ENCODE assay signal across 8 cellular contexts in genomic region chr6:37516076-37516919, GRCh38. TPM values are rescaled to one million over a fixed set of nuclear protein-coding genes. Genes with fewer than 3 reads are reported as not detected.
DNase-seq lines count a peak whose midpoint lies in the region; ATAC-seq and TF ChIP-seq lines count a peak whose summit lies in the region.

No MANE protein-coding gene starts in this region.

- no peaks in the 10 kb centered on the region for H3K9me3 ChIP-seq in Caco-2

- peak overlapping the region; percentile 78 for H3K4me3 Mint-ChIP-seq in activated CD4-positive, alpha-beta memory T cell treated with anti-CD3 and anti-CD28 coated beads, Interleukin-2, amount 10 ng/mL, durations not matched to agents 7 days and 5 days
- peak overlapping the region; percentile 90 to 98 for H3K4me3 Mint-ChIP-seq in effector memory CD8-positive, alpha-beta T cell
- no peak overlapping the region for H3K4me3 Mint-ChIP-seq in type B pancreatic cell
- no peak overlapping the region for H3K4me3 Mint-ChIP-seq in Caco-2 (ENCODE audit: unreplicated experiment)

- POLR2A ChIA-PET in GM10248 (lab: Yijun Ruan, JAX) (interaction anchor here (0.7 kb wide), 1 partner anchor 10 kb away, joined by 3 read pairs; no protein-coding TSS in a partner anchor), Caco-2 (lab: Charles Lee) (no interaction called here)
- POLR2A ChIA-PET in activated CD4-positive, alpha-beta memory T cell treated with anti-CD3 and anti-CD28 coated beads, Interleukin-2, amount 10 ng/mL, durations not matched to agents 7 days and 5 days (lab: Charles Lee): interaction anchor here (0.5 to 6.6 kb wide), 22 partner anchors 11 to 530 kb away, joined by 3 to 225 read pairs (median 4); partner anchors contain the start of genes CCDC167, CMTR1, MTCH1 and RNF8

- intact Hi-C loops in Caco-2 (cut with micrococcal nuclease; ENCODE audit: unreplicated experiment): no loop called here

- H3K4me3 ChIP-seq in Caco-2 (ENCODE audit: low read depth, low read length): no peak overlapping the region

- no peaks in the 10 kb centered on the region for H3K27me3 Mint-ChIP-seq in activated CD4-positive, alpha-beta memory T cell treated with anti-CD3 and anti-CD28 coated beads, Interleukin-2, amount 10 ng/mL, durations not matched to agents 7 days and 5 days
- H3K27me3 Mint-ChIP-seq in effector memory CD8-positive, alpha-beta T cell: no peaks in the 10 kb centered on the region
- peaks cover 53% of the 10 kb centered on the region for H3K27me3 Mint-ChIP-seq in type B pancreatic cell
- no peaks in the 10 kb centered on the region for H3K27me3 Mint-ChIP-seq in Caco-2 (ENCODE audit: insufficient read depth, unreplicated experiment)

- peak; percentile 84 for DNase-seq in GM10248 (ENCODE audit: extremely low spot score)
- peak; percentile 57 to 88 for DNase-seq in NCI-H446 (lab: John Stamatoyannopoulos, UW)
- DNase-seq in activated CD4-positive, alpha-beta memory T cell treated with anti-CD3 and anti-CD28 coated beads, Interleukin-2, amount 10 ng/mL, durations not matched to agents 7 days and 5 days: peak; percentile 89
- peak; percentile 89 to 92 (median 89) for DNase-seq in effector memory CD8-positive, alpha-beta T cell
- DNase-seq in retina: peak; percentile 80
- no peak for DNase-seq in type B pancreatic cell (ENCODE audit: extremely low spot score, unreplicated experiment)
- no peak for DNase-seq in Caco-2

- peaks cover 69% of the 10 kb centered on the region for H3K4me1 Mint-ChIP-seq in activated CD4-positive, alpha-beta memory T cell treated with anti-CD3 and anti-CD28 coated beads, Interleukin-2, amount 10 ng/mL, durations not matched to agents 7 days and 5 days
- H3K4me1 Mint-ChIP-seq in effector memory CD8-positive, alpha-beta T cell (ENCODE audit: low read depth in 2 of 2): peaks cover 75 to 80% of the 10 kb centered on the region in 2 donors
- H3K4me1 Mint-ChIP-seq in type B pancreatic cell (ENCODE audit: unreplicated experiment): peaks cover 41% of the 10 kb centered on the region
- peaks cover 37% of the 10 kb centered on the region for H3K4me1 Mint-ChIP-seq in Caco-2 (ENCODE audit: low read depth, unreplicated experiment)

- no peaks in the 10 kb centered on the region for H3K36me3 ChIP-seq in Caco-2 (ENCODE audit: control insufficient read depth, insufficient read depth, low read length)

- H3K9me3 Mint-ChIP-seq in activated CD4-positive, alpha-beta memory T cell treated with anti-CD3 and anti-CD28 coated beads, Interleukin-2, amount 10 ng/mL, durations not matched to agents 7 days and 5 days: no peaks in the 10 kb centered on the region
- H3K9me3 Mint-ChIP-seq in effector memory CD8-positive, alpha-beta T cell: no peaks in the 10 kb centered on the region
- H3K9me3 Mint-ChIP-seq in type B pancreatic cell (no peaks in the 10 kb centered on the region), Caco-2 (ENCODE audit: unreplicated experiment) (no peaks in the 10 kb centered on the region)

- peaks cover 41% of the 10 kb centered on the region for H3K4me1 ChIP-seq in Caco-2

- peak; percentile 58 for ATAC-seq in HG02763 (IDR thresholded peaks at IDR 0.05; ENCODE audit: unreplicated experiment)
- ATAC-seq in effector memory CD8-positive, alpha-beta T cell (replicated peaks): peak; percentile 78

- CTCF ChIA-PET in GM10248 (lab: Yijun Ruan, JAX) (interaction anchor here (1.1 to 5.8 kb wide), 6 partner anchors 10 to 49 kb away, joined by 3 to 33 read pairs (median 6); no protein-coding TSS in a partner anchor), Caco-2 (lab: Charles Lee) (interaction anchor here (1.1 kb wide), 1 partner anchor 49 kb away, joined by 4 read pairs; no protein-coding TSS in a partner anchor)
- CTCF ChIA-PET in activated CD4-positive, alpha-beta memory T cell treated with anti-CD3 and anti-CD28 coated beads, Interleukin-2, amount 10 ng/mL, durations not matched to agents 7 days and 5 days (lab: Charles Lee): interaction anchor here (0.6 to 3.9 kb wide), 15 partner anchors 11 to 607 kb away, joined by 3 to 33 read pairs (median 4); partner anchors contain the start of gene CCDC167

- TF ChIP-seq CTCF in GM10248 (IDR thresholded peaks at IDR 0.05; ENCODE audit: control extremely low read depth, extremely low read depth, low read depth, missing control alignments): no peak
- no peak for TF ChIP-seq CTCF in type B pancreatic cell (conservative IDR thresholded peaks at IDR 0.05)
- TF ChIP-seq CTCF in Caco-2 (IDR thresholded peaks at IDR 0.05; ENCODE audit: insufficient read depth in 1 of 2, low read depth in 1 of 2, low read length in 1 of 2, severe bottlenecking in 1 of 2, unreplicated experiment in 1 of 2): no peak

- peak overlapping the region; percentile 99 for H3K27ac Mint-ChIP-seq in activated CD4-positive, alpha-beta memory T cell treated with anti-CD3 and anti-CD28 coated beads, Interleukin-2, amount 10 ng/mL, durations not matched to agents 7 days and 5 days
- H3K27ac Mint-ChIP-seq in effector memory CD8-positive, alpha-beta T cell: peak overlapping the region; percentile 100
- H3K27ac Mint-ChIP-seq in type B pancreatic cell (no peak overlapping the region), Caco-2 (ENCODE audit: unreplicated experiment) (no peak overlapping the region)

- no TSS peak for BruUV-seq in Caco-2 (replicated peaks; lab: Mats Ljungman, UMichigan)

- no peaks in the 10 kb centered on the region for H3K27me3 ChIP-seq in Caco-2 (replicated peaks; ENCODE audit: control insufficient read depth, insufficient read depth, low read length)

- H3K36me3 Mint-ChIP-seq in activated CD4-positive, alpha-beta memory T cell treated with anti-CD3 and anti-CD28 coated beads, Interleukin-2, amount 10 ng/mL, durations not matched to agents 7 days and 5 days (ENCODE audit: low read depth): peaks cover 2% of the 10 kb centered on the region
- peaks cover 61% of the 10 kb centered on the region for H3K36me3 Mint-ChIP-seq in effector memory CD8-positive, alpha-beta T cell (ENCODE audit: insufficient read depth)
- H3K36me3 Mint-ChIP-seq in type B pancreatic cell (no peaks in the 10 kb centered on the region), Caco-2 (ENCODE audit: insufficient read depth, unreplicated experiment) (no peaks in the 10 kb centered on the region)

RNA-seq across cellular contexts. Expression of gene CCDC167, which starts 16.6 kb away (rescaled TPM):
- total RNA-seq in activated CD4-positive, alpha-beta memory T cell treated with anti-CD3 and anti-CD28 coated beads, Interleukin-2, amount 10 ng/mL, durations not matched to agents 7 days and 5 days: 10 to 100 TPM; 52.2 to 55.0 TPM
- total RNA-seq in type B pancreatic cell (ENCODE audit: low replicate concordance): 28.1 and 38.3 TPM in 2 replicates
- total RNA-seq in Caco-2 (2022): 30.6 and 32.3 TPM in 2 replicates

Comparison
In these comparisons a context has a peak if more than half of its experiments do, and no peak if none do; other contexts are left out.
1. DNase-seq: peak in GM10248 (single experiment), NCI-H446 (2 of 2), activated CD4-positive, alpha-beta memory T cell treated with anti-CD3 and anti-CD28 coated beads, Interleukin-2, amount 10 ng/mL, durations not matched to agents 7 days and 5 days (single experiment), effector memory CD8-positive, alpha-beta T cell (3 of 3) and retina (single experiment); none in type B pancreatic cell (single experiment) and Caco-2 (0 of 2).
2. H3K27ac Mint-ChIP-seq: peak in activated CD4-positive, alpha-beta memory T cell treated with anti-CD3 and anti-CD28 coated beads, Interleukin-2, amount 10 ng/mL, durations not matched to agents 7 days and 5 days (single experiment) and effector memory CD8-positive, alpha-beta T cell (2 of 2); none in type B pancreatic cell (single experiment) and Caco-2 (single experiment).
3. H3K4me3 Mint-ChIP-seq: peak in activated CD4-positive, alpha-beta memory T cell treated with anti-CD3 and anti-CD28 coated beads, Interleukin-2, amount 10 ng/mL, durations not matched to agents 7 days and 5 days (single experiment) and effector memory CD8-positive, alpha-beta T cell (2 of 2); none in type B pancreatic cell (single experiment) and Caco-2 (single experiment).